In the genomic region with DNA sequence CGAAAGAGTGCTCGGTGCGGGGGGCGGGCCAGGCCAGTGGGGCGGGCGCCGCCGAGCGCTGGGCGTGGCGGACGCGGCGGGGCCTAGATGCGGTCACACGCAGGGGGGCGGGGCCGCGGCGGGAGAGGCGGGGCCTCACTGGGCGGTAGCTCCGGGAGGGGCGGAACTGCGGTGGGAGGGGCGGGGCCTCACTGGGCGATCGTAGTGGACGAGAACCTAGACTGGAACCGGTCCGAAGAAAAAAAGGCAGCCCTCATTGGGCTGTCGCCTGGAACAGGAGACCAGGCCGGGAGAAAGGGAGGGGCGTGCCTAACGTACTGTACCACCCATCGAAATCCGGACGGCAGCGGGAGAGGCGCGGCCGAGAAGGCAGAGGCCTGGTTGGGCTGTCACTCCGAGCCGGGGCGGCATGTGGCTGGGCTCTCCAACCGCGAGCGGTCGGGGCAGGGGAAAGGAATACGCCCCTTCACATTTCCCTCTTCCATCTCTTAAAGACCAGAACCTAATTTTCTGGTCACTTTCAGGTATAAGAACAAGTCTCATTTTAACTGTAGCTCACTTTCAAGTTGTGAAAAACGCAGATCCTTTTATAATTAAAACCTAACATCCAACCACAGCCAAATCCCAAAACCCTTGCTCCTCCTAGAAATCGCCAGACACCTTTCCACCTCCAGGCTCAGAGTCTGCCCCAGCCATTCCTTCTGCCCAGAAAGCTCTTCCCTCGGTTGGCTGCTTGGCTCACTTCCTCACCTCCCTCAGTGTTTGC, we compare ENCODE assay signal across 8 cellular contexts. TPM values are rescaled to one million over a fixed set of nuclear protein-coding genes. Genes with fewer than 3 reads are reported as not detected.
A peak's percentile ranks its signal among the peaks of the same experiment; 100 is the strongest.
DNase-seq lines count a peak whose midpoint lies in the region; ATAC-seq and TF ChIP-seq lines count a peak whose summit lies in the region.

A gene with protein sequence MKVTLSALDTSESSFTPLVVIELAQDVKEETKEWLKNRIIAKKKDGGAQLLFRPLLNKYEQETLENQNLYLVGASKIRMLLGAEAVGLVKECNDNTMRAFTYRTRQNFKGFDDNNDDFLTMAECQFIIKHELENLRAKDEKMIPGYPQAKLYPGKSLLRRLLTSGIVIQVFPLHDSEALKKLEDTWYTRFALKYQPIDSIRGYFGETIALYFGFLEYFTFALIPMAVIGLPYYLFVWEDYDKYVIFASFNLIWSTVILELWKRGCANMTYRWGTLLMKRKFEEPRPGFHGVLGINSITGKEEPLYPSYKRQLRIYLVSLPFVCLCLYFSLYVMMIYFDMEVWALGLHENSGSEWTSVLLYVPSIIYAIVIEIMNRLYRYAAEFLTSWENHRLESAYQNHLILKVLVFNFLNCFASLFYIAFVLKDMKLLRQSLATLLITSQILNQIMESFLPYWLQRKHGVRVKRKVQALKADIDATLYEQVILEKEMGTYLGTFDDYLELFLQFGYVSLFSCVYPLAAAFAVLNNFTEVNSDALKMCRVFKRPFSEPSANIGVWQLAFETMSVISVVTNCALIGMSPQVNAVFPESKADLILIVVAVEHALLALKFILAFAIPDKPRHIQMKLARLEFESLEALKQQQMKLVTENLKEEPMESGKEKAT (minus strand): TSS at position 38 of the 766 bp plus-strand sequence. CDS start 16,159 bp downstream, outside the sequence.

- H3K9me3 ChIP-seq in spleen, result no peaks in the 10 kb centered on the region

- DNase-seq in AG09319 (ENCODE audit: extremely low read depth, low read depth) (peak; percentile 99), NCI-H446 (lab: John Stamatoyannopoulos, UW) (peak; percentile 81 to 96), cerebellar cortex (ENCODE audit: low spot score) (peak; percentile 99), iris pigment epithelial cell (ENCODE audit: low read depth) (peak; percentile 100), spleen (peak; percentile 99)

- H3K36me3 ChIP-seq in spleen, result no peaks in the 10 kb centered on the region

- 1 to 2% (median 1%) methylated on average over 22 to 53 of the region's 53 CpGs for WGBS in spleen, 5 donors

- TF ChIP-seq POLR2A in spleen (IDR thresholded peaks at IDR 0.05), result no peak

- peak; percentile 96 for ATAC-seq in GM19035 (IDR thresholded peaks at IDR 0.05; ENCODE audit: unreplicated experiment)
- peak; percentile 97 for ATAC-seq in HG03342 (IDR thresholded peaks at IDR 0.05; ENCODE audit: unreplicated experiment)
- ATAC-seq in activated CD4-positive, CD25-positive, alpha-beta regulatory T cell treated with anti-CD3 and anti-CD28 coated beads, Interleukin-2, amount 50 U/mL, for 24 hours, result peak; percentile 90 to 92

- TF ChIP-seq CTCF in AG09319 (IDR thresholded peaks at IDR 0.05; ENCODE audit: low read depth, low read length) (no peak), spleen (IDR thresholded peaks at IDR 0.05 in 8 of 11, conservative IDR thresholded peaks at IDR 0.05 in 3 of 11) (peak in 2 of 11 experiments; percentile 20 to 36)

- peak within 1 kb of the TSS; percentile 58 to 88 (median 72) for H3K4me3 ChIP-seq in spleen

- intact Hi-C loops in spleen (cut with DNase I; ENCODE audit: low total_unique reads), result loop anchor here (5.0 kb wide), 1 partner anchor 70 kb away; a partner anchor contains a TSS

- peak within 1 kb of the TSS; percentile 28 to 90 (median 83) for H3K27ac ChIP-seq in spleen

- H3K4me1 ChIP-seq in spleen, result peaks cover 9 to 36% (median 21%) of the 10 kb centered on the region in 6 donors

- H3K27me3 ChIP-seq in spleen (replicated peaks in 1 of 7), result no peaks in the 10 kb centered on the region

RNA-seq across cellular contexts. Expression of the gene that starts here (rescaled TPM):
- 10 to 100 TPM; 12.5 to 21.7 (median 18.8) TPM for total RNA-seq in spleen
- 1 to 10 TPM; 2.6 to 5.9 (median 5.5) TPM for polyA plus RNA-seq in spleen

Comparison
In these comparisons a context has a peak if more than half of its experiments do, and no peak if none do; other contexts are left out.
1. Peak in every context shown above with its lines: DNase-seq, ATAC-seq, H3K4me3 ChIP-seq and H3K27ac ChIP-seq.